Comparison of ENCODE assay signal across 1 cellular context in the genomic region with DNA sequence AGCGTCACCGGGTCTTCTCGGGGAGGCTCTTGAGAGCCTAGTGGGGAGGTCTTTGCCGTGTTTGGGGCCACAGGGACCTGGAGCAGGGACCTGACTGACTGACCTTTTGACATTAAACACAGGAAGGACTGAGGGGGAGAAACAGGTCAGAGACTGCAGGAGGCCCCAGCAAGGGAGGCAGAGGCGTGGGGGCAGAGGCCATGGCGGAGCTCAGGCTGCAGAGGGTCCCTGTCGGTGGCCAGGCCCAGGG.
TF ChIP-seq lines count a peak whose summit lies in the region.

No MANE protein-coding gene starts in this region.

TF ChIP-seq in HepG2, 621 proteins besides CTCF, POLR2A, EP300 and RAD21 (continued from another document):
- TF ChIP-seq, protein P1, sequence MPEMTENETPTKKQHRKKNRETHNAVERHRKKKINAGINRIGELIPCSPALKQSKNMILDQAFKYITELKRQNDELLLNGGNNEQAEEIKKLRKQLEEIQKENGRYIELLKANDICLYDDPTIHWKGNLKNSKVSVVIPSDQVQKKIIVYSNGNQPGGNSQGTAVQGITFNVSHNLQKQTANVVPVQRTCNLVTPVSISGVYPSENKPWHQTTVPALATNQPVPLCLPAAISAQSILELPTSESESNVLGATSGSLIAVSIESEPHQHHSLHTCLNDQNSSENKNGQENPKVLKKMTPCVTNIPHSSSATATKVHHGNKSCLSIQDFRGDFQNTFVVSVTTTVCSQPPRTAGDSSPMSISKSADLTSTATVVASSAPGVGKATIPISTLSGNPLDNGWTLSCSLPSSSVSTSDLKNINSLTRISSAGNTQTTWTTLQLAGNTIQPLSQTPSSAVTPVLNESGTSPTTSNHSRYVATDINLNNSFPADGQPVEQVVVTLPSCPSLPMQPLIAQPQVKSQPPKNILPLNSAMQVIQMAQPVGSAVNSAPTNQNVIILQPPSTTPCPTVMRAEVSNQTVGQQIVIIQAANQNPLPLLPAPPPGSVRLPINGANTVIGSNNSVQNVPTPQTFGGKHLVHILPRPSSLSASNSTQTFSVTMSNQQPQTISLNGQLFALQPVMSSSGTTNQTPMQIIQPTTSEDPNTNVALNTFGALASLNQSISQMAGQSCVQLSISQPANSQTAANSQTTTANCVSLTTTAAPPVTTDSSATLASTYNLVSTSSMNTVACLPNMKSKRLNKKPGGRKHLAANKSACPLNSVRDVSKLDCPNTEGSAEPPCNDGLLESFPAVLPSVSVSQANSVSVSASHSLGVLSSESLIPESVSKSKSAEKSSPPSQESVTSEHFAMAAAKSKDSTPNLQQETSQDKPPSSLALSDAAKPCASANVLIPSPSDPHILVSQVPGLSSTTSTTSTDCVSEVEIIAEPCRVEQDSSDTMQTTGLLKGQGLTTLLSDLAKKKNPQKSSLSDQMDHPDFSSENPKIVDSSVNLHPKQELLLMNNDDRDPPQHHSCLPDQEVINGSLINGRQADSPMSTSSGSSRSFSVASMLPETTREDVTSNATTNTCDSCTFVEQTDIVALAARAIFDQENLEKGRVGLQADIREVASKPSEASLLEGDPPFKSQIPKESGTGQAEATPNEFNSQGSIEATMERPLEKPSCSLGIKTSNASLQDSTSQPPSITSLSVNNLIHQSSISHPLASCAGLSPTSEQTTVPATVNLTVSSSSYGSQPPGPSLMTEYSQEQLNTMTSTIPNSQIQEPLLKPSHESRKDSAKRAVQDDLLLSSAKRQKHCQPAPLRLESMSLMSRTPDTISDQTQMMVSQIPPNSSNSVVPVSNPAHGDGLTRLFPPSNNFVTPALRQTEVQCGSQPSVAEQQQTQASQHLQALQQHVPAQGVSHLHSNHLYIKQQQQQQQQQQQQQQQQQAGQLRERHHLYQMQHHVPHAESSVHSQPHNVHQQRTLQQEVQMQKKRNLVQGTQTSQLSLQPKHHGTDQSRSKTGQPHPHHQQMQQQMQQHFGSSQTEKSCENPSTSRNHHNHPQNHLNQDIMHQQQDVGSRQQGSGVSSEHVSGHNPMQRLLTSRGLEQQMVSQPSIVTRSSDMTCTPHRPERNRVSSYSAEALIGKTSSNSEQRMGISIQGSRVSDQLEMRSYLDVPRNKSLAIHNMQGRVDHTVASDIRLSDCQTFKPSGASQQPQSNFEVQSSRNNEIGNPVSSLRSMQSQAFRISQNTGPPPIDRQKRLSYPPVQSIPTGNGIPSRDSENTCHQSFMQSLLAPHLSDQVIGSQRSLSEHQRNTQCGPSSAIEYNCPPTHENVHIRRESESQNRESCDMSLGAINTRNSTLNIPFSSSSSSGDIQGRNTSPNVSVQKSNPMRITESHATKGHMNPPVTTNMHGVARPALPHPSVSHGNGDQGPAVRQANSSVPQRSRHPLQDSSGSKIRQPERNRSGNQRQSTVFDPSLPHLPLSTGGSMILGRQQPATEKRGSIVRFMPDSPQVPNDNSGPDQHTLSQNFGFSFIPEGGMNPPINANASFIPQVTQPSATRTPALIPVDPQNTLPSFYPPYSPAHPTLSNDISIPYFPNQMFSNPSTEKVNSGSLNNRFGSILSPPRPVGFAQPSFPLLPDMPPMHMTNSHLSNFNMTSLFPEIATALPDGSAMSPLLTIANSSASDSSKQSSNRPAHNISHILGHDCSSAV (CRISPR knock-in tag; IDR thresholded peaks at IDR 0.05; ENCODE audit: borderline replicate concordance) = no peak
- TF ChIP-seq, protein P2, sequence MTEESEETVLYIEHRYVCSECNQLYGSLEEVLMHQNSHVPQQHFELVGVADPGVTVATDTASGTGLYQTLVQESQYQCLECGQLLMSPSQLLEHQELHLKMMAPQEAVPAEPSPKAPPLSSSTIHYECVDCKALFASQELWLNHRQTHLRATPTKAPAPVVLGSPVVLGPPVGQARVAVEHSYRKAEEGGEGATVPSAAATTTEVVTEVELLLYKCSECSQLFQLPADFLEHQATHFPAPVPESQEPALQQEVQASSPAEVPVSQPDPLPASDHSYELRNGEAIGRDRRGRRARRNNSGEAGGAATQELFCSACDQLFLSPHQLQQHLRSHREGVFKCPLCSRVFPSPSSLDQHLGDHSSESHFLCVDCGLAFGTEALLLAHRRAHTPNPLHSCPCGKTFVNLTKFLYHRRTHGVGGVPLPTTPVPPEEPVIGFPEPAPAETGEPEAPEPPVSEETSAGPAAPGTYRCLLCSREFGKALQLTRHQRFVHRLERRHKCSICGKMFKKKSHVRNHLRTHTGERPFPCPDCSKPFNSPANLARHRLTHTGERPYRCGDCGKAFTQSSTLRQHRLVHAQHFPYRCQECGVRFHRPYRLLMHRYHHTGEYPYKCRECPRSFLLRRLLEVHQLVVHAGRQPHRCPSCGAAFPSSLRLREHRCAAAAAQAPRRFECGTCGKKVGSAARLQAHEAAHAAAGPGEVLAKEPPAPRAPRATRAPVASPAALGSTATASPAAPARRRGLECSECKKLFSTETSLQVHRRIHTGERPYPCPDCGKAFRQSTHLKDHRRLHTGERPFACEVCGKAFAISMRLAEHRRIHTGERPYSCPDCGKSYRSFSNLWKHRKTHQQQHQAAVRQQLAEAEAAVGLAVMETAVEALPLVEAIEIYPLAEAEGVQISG (CRISPR knock-in tag; IDR thresholded peaks at IDR 0.05) = 0 out of 2 replicates have a peak, but pooled peaks have one; percentile 16
- TF ChIP-seq HNF4G (IDR thresholded peaks at IDR 0.05; ENCODE audit: borderline replicate concordance, low read depth, low read length) (no peak), HNF4G (CRISPR knock-in tag; IDR thresholded peaks at IDR 0.05; ENCODE audit: borderline replicate concordance, low read depth) (no peak), ZNF33B (CRISPR knock-in tag; IDR thresholded peaks at IDR 0.05) (no peak), MEIS2 (CRISPR knock-in tag; IDR thresholded peaks at IDR 0.05) (no peak), THAP11 (CRISPR knock-in tag; IDR thresholded peaks at IDR 0.05) (no peak), GATAD1 (CRISPR knock-in tag; IDR thresholded peaks at IDR 0.05) (no peak), ZNF724P (CRISPR knock-in tag; IDR thresholded peaks at IDR 0.05; ENCODE audit: borderline replicate concordance) (no peak), ZFP90 (CRISPR knock-in tag; IDR thresholded peaks at IDR 0.05; ENCODE audit: borderline replicate concordance) (no peak), RBM22 (optimal IDR thresholded peaks at IDR 0.05; ENCODE audit: low read length) (no peak), ZNF160 (CRISPR knock-in tag; IDR thresholded peaks at IDR 0.05) (no peak), ZNF121 (CRISPR knock-in tag; IDR thresholded peaks at IDR 0.05) (no peak), ZNF589 (CRISPR knock-in tag; conservative IDR thresholded peaks at IDR 0.05) (no peak), SIN3B (IDR thresholded peaks at IDR 0.05; ENCODE audit: low read length) (no peak), FOXO1 (CRISPR knock-in tag; IDR thresholded peaks at IDR 0.05) (no peak), ZNF3 (CRISPR knock-in tag; IDR thresholded peaks at IDR 0.05) (no peak), TBX2 (CRISPR knock-in tag; IDR thresholded peaks at IDR 0.05; ENCODE audit: borderline replicate concordance) (0 out of 2 replicates have a peak, but pooled peaks have one; percentile 1), HES4 (CRISPR knock-in tag; IDR thresholded peaks at IDR 0.05; ENCODE audit: borderline replicate concordance) (0 out of 2 replicates have a peak, but pooled peaks have one; percentile 18), ZNF883 (CRISPR knock-in tag; IDR thresholded peaks at IDR 0.05; ENCODE audit: not compliant biosample characterization) (peak; percentile 37), NONO (IDR thresholded peaks at IDR 0.05) (no peak), NONO (CRISPR knock-in tag; conservative IDR thresholded peaks at IDR 0.05) (0 out of 2 replicates have a peak, but pooled peaks have one; percentile 41), GFI1 (CRISPR knock-in tag; IDR thresholded peaks at IDR 0.05; ENCODE audit: borderline replicate concordance) (no peak), SOX6 (IDR thresholded peaks at IDR 0.05) (no peak), SOX6 (CRISPR knock-in tag; IDR thresholded peaks at IDR 0.05) (0 out of 2 replicates have a peak, but pooled peaks have one; percentile 19), FOSL1 (CRISPR knock-in tag; IDR thresholded peaks at IDR 0.05; ENCODE audit: borderline replicate concordance) (no peak), RARA (CRISPR knock-in tag; IDR thresholded peaks at IDR 0.05) (0 out of 2 replicates have a peak, but pooled peaks have one; percentile 30), PHF21A (CRISPR knock-in tag; IDR thresholded peaks at IDR 0.05) (no peak), DNMT3B (CRISPR knock-in tag; conservative IDR thresholded peaks at IDR 0.05) (no peak), PRMT3 (CRISPR knock-in tag; IDR thresholded peaks at IDR 0.05; ENCODE audit: borderline replicate concordance, low read depth) (no peak), ZNF891 (CRISPR knock-in tag; IDR thresholded peaks at IDR 0.05) (0 out of 2 replicates have a peak, but pooled peaks have one; percentile 39), ZNF7 (CRISPR knock-in tag; IDR thresholded peaks at IDR 0.05) (no peak)
- TF ChIP-seq, protein P3, sequence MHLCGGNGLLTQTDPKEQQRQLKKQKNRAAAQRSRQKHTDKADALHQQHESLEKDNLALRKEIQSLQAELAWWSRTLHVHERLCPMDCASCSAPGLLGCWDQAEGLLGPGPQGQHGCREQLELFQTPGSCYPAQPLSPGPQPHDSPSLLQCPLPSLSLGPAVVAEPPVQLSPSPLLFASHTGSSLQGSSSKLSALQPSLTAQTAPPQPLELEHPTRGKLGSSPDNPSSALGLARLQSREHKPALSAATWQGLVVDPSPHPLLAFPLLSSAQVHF (CRISPR knock-in tag; IDR thresholded peaks at IDR 0.05) = 0 out of 2 replicates have a peak, but pooled peaks have one; percentile 28
- TF ChIP-seq, protein P4, sequence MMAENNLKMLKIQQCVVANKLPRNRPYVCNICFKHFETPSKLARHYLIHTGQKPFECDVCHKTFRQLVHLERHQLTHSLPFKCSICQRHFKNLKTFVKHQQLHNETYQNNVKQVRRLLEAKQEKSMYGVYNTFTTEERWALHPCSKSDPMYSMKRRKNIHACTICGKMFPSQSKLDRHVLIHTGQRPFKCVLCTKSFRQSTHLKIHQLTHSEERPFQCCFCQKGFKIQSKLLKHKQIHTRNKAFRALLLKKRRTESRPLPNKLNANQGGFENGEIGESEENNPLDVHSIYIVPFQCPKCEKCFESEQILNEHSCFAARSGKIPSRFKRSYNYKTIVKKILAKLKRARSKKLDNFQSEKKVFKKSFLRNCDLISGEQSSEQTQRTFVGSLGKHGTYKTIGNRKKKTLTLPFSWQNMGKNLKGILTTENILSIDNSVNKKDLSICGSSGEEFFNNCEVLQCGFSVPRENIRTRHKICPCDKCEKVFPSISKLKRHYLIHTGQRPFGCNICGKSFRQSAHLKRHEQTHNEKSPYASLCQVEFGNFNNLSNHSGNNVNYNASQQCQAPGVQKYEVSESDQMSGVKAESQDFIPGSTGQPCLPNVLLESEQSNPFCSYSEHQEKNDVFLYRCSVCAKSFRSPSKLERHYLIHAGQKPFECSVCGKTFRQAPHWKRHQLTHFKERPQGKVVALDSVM (CRISPR knock-in tag; IDR thresholded peaks at IDR 0.05) = peak; percentile 86
